In genomic region chr20:47428851-47429336, GRCh38 we compare ENCODE assay signal across 1 cellular context.
TF ChIP-seq lines count a peak whose summit lies in the region.

No MANE protein-coding gene starts in this region.

TF ChIP-seq in HepG2, 621 proteins besides CTCF, POLR2A, EP300 and RAD21 (continued from another document and continues in another):
- peak; percentile 62; the same call in 1 of the 2 replicates for TF ChIP-seq ZNF142 (CRISPR knock-in tag; IDR thresholded peaks at IDR 0.05)
- TF ChIP-seq HNF4A (CRISPR knock-in tag; IDR thresholded peaks at IDR 0.05) = peak; percentile 72
- TF ChIP-seq E2F2 (CRISPR knock-in tag; IDR thresholded peaks at IDR 0.05; ENCODE audit: borderline replicate concordance) = no peak
- TF ChIP-seq KMT2B (CRISPR knock-in tag; IDR thresholded peaks at IDR 0.05) = no peak; the same call in 1 of the 2 replicates
- peak; percentile 32; the same call in 1 of the 2 replicates for TF ChIP-seq ZFP1 (CRISPR knock-in tag; IDR thresholded peaks at IDR 0.05)
- peak; percentile 30; the same call in 1 of the 2 replicates for TF ChIP-seq TFDP2 (CRISPR knock-in tag; IDR thresholded peaks at IDR 0.05)
- TF ChIP-seq ZMYM4 (CRISPR knock-in tag; IDR thresholded peaks at IDR 0.05) = peak; percentile 71
- TF ChIP-seq ZNF747 (CRISPR knock-in tag; IDR thresholded peaks at IDR 0.05; ENCODE audit: borderline replicate concordance) = no peak
- TF ChIP-seq IKZF4 (CRISPR knock-in tag; IDR thresholded peaks at IDR 0.05; ENCODE audit: borderline replicate concordance, low read depth, not compliant biosample characterization) = no peak
- TF ChIP-seq SALL2 (CRISPR knock-in tag; IDR thresholded peaks at IDR 0.05) = 0 out of 2 replicates have a peak, but pooled peaks have one; percentile 62
- TF ChIP-seq PATZ1 (CRISPR knock-in tag; IDR thresholded peaks at IDR 0.05) = peak; percentile 80
- TF ChIP-seq ZNF572 (CRISPR knock-in tag; IDR thresholded peaks at IDR 0.05) = 0 out of 2 replicates have a peak, but pooled peaks have one; percentile 39
- 0 out of 2 replicates have a peak, but pooled peaks have one; percentile 71 for TF ChIP-seq NKX3-1 (CRISPR knock-in tag; IDR thresholded peaks at IDR 0.05)
- peak; percentile 11; the same call in 1 of the 2 replicates for TF ChIP-seq FOXJ3 (CRISPR knock-in tag; IDR thresholded peaks at IDR 0.05; ENCODE audit: borderline replicate concordance)
- no peak for TF ChIP-seq ZNF317 (CRISPR knock-in tag; IDR thresholded peaks at IDR 0.05)
- peak; percentile 43; the same call in 1 of the 2 replicates for TF ChIP-seq ZNF614 (CRISPR knock-in tag; IDR thresholded peaks at IDR 0.05; ENCODE audit: borderline replicate concordance)
- no peak for TF ChIP-seq ZNF816 (CRISPR knock-in tag; IDR thresholded peaks at IDR 0.05; ENCODE audit: borderline replicate concordance)
- 0 out of 2 replicates have a peak, but pooled peaks have one; percentile 19 for TF ChIP-seq ZBTB7A (CRISPR knock-in tag; IDR thresholded peaks at IDR 0.05)
- TF ChIP-seq ZNF891 (CRISPR knock-in tag; IDR thresholded peaks at IDR 0.05) = peak; percentile 61; the same call in 1 of the 2 replicates
- no peak for TF ChIP-seq KLF13 (CRISPR knock-in tag; IDR thresholded peaks at IDR 0.05)
- TF ChIP-seq FOXP1 (IDR thresholded peaks at IDR 0.05) = no peak
- TF ChIP-seq FOXP1 (CRISPR knock-in tag; IDR thresholded peaks at IDR 0.05) = peak; percentile 58; the same call in 1 of the 2 replicates
- peak; percentile 99 for TF ChIP-seq CEBPB (IDR thresholded peaks at IDR 0.05; ENCODE audit: borderline replicate concordance, low read depth, low read length)
- TF ChIP-seq SIX1 (CRISPR knock-in tag; IDR thresholded peaks at IDR 0.05; ENCODE audit: borderline replicate concordance) = 0 out of 2 replicates have a peak, but pooled peaks have one; percentile 27
- TF ChIP-seq THRA (CRISPR knock-in tag; IDR thresholded peaks at IDR 0.05; ENCODE audit: borderline replicate concordance) = peak; percentile 84; the same call in 1 of the 2 replicates
- 0 out of 2 replicates have a peak, but pooled peaks have one; percentile 51 for TF ChIP-seq MAFG (CRISPR knock-in tag; IDR thresholded peaks at IDR 0.05)
- TF ChIP-seq LBX2 (CRISPR knock-in tag; IDR thresholded peaks at IDR 0.05; ENCODE audit: borderline replicate concordance) = no peak
- peak; percentile 23; the same call in 1 of the 2 replicates for TF ChIP-seq GATA4 (IDR thresholded peaks at IDR 0.05; ENCODE audit: borderline replicate concordance, low read depth)
- TF ChIP-seq ZNF331 (CRISPR knock-in tag; IDR thresholded peaks at IDR 0.05) = peak; percentile 66
- TF ChIP-seq PRDM15 (CRISPR knock-in tag; IDR thresholded peaks at IDR 0.05) = 0 out of 2 replicates have a peak, but pooled peaks have one; percentile 21
- peak; percentile 66 for TF ChIP-seq RXRB (CRISPR knock-in tag; IDR thresholded peaks at IDR 0.05; ENCODE audit: borderline replicate concordance)
- TF ChIP-seq SKI (IDR thresholded peaks at IDR 0.05; ENCODE audit: partially characterized antibody) = no peak
- peak; percentile 19 for TF ChIP-seq ZNF629 (CRISPR knock-in tag; conservative IDR thresholded peaks at IDR 0.05)
- peak; percentile 53 for TF ChIP-seq MED1 (CRISPR knock-in tag; IDR thresholded peaks at IDR 0.05)
- TF ChIP-seq GATAD2A (CRISPR knock-in tag; IDR thresholded peaks at IDR 0.05) = peak; percentile 91
- 0 out of 2 replicates have a peak, but pooled peaks have one; percentile 14 for TF ChIP-seq ZNF501 (CRISPR knock-in tag; IDR thresholded peaks at IDR 0.05)
- TF ChIP-seq HNF1A (IDR thresholded peaks at IDR 0.05; ENCODE audit: low read depth) = 0 out of 2 replicates have a peak, but pooled peaks have one; percentile 29
- no peak for TF ChIP-seq HNF1A (CRISPR knock-in tag; IDR thresholded peaks at IDR 0.05; ENCODE audit: borderline replicate concordance)
- no peak for TF ChIP-seq ZNF354B (CRISPR knock-in tag; IDR thresholded peaks at IDR 0.05)
- peak; percentile 69; the same call in 1 of the 2 replicates for TF ChIP-seq JUND (CRISPR knock-in tag; IDR thresholded peaks at IDR 0.05)
- no peak for TF ChIP-seq ZNF790 (CRISPR knock-in tag; IDR thresholded peaks at IDR 0.05; ENCODE audit: borderline replicate concordance)
- no peak for TF ChIP-seq ZC3H4 (CRISPR knock-in tag; IDR thresholded peaks at IDR 0.05; ENCODE audit: borderline replicate concordance)
